Comparison of ENCODE assay signal across 8 cellular contexts in genomic region chr11:27506200-27507182, GRCh38. TPM values are rescaled to one million over a fixed set of nuclear protein-coding genes. Genes with fewer than 3 reads are reported as not detected.
DNase-seq lines count a peak whose midpoint lies in the region; ATAC-seq and TF ChIP-seq lines count a peak whose summit lies in the region.

Gene LIN7C, minus strand, starts transcription at chr11:27506769. Its CDS starts 17 bp downstream, at chr11:27506752.

- peak; percentile 94 for ATAC-seq in HG02678 (IDR thresholded peaks at IDR 0.05; ENCODE audit: unreplicated experiment)
- peak; percentile 94 for ATAC-seq in activated naive CD8-positive, alpha-beta T cell treated with anti-CD3 and anti-CD28 coated beads, Interleukin-2, amount 50 U/mL, for 24 hours
- ATAC-seq in heart left ventricle = peak; percentile 97 to 99 (median 98)
- ATAC-seq in upper lobe of left lung (ENCODE audit: low FRiP score in 2 of 2) = peak; percentile 98 to 99

- H3K36me3 Mint-ChIP-seq in activated naive CD8-positive, alpha-beta T cell treated with anti-CD3 and anti-CD28 coated beads, Interleukin-2, amount 50 U/mL, for 24 hours (ENCODE audit: low read depth) = peaks cover 7% of the 10 kb centered on the region

- no peaks in the 10 kb centered on the region for H3K9me3 Mint-ChIP-seq in activated naive CD8-positive, alpha-beta T cell treated with anti-CD3 and anti-CD28 coated beads, Interleukin-2, amount 50 U/mL, for 24 hours

- H3K27me3 ChIP-seq in heart left ventricle (no peaks in the 10 kb centered on the region), upper lobe of left lung (no peaks in the 10 kb centered on the region)

- H3K4me1 ChIP-seq in heart left ventricle (peaks cover 0 to 56% (median 35%) of the 10 kb centered on the region in 12 donors), upper lobe of left lung (peaks cover 25 to 40% (median 33%) of the 10 kb centered on the region in 4 donors)

- peak within 1 kb of the TSS; percentile 95 for H3K4me3 Mint-ChIP-seq in activated naive CD8-positive, alpha-beta T cell treated with anti-CD3 and anti-CD28 coated beads, Interleukin-2, amount 50 U/mL, for 24 hours

- peaks cover 50% of the 10 kb centered on the region for H3K4me1 Mint-ChIP-seq in activated naive CD8-positive, alpha-beta T cell treated with anti-CD3 and anti-CD28 coated beads, Interleukin-2, amount 50 U/mL, for 24 hours

- H3K27me3 Mint-ChIP-seq in activated naive CD8-positive, alpha-beta T cell treated with anti-CD3 and anti-CD28 coated beads, Interleukin-2, amount 50 U/mL, for 24 hours = no peaks in the 10 kb centered on the region

- H3K9me3 ChIP-seq in heart left ventricle (no peaks in the 10 kb centered on the region), upper lobe of left lung (no peaks in the 10 kb centered on the region)

- TF ChIP-seq POLR2A in heart left ventricle (IDR thresholded peaks at IDR 0.05) = peak; percentile 41 to 91
- peak in 3 of 4 donors; percentile 77 to 93 (median 84) for TF ChIP-seq POLR2A in upper lobe of left lung (IDR thresholded peaks at IDR 0.05)

- 0 to 1% (median 0%) methylated on average over 37 to 60 of the region's 60 CpGs for WGBS in heart left ventricle, 4 donors
- WGBS in upper lobe of left lung, 2 donors = 0 to 1% methylated on average over 39 to 60 of the region's 60 CpGs

- DNase-seq in NCI-H128 (lab: John Stamatoyannopoulos, UW; ENCODE audit: unreplicated experiment) (peak; percentile 77), SW 1271 (lab: John Stamatoyannopoulos, UW) (peak; percentile 91 to 93), heart left ventricle (peak; percentile 96 to 97 (median 97)), posterior cingulate gyrus (peak; percentile 92 to 98 (median 95)), upper lobe of left lung (peak; percentile 90 to 95)
- peak; percentile 91 for DNase-seq in activated naive CD8-positive, alpha-beta T cell treated with anti-CD3 and anti-CD28 coated beads, Interleukin-2, amount 50 U/mL, for 24 hours

- peak; percentile 36; the same call in 1 of the 3 replicates for TF ChIP-seq CTCF in GM12872 (IDR thresholded peaks at IDR 0.05; ENCODE audit: insufficient read depth, low read depth, low read length)
- peak in 3 of 12 donors; percentile 15 to 29 (median 28) for TF ChIP-seq CTCF in heart left ventricle (IDR thresholded peaks at IDR 0.05)
- peak in 3 of 6 experiments; percentile 6 to 27 (median 8) for TF ChIP-seq CTCF in upper lobe of left lung (IDR thresholded peaks at IDR 0.05)

- H3K27ac ChIP-seq in heart left ventricle (peak within 1 kb of the TSS; percentile 75 to 96 (median 92)), upper lobe of left lung (peak within 1 kb of the TSS; percentile 89 to 93 (median 89))

- intact Hi-C loops in heart left ventricle (cut with DNase I) = loop anchor here in 4 of 10 donors (2.0 to 10.0 kb wide), 4 partner anchors 34 to 608 kb away; partner anchors contain the start of genes KIF18A (in 1 of the 4), LGR4 (in 1 of the 4) and METTL15 (in 1 of the 4)
- intact Hi-C loops in posterior cingulate gyrus (cut with DNase I) = no loop called here

- peak within 1 kb of the TSS; percentile 89 for H3K27ac Mint-ChIP-seq in activated naive CD8-positive, alpha-beta T cell treated with anti-CD3 and anti-CD28 coated beads, Interleukin-2, amount 50 U/mL, for 24 hours

- no peak for TF ChIP-seq EP300 in upper lobe of left lung (IDR thresholded peaks at IDR 0.05)

- H3K36me3 ChIP-seq in heart left ventricle = peaks cover 0 to 17% (median 5%) of the 10 kb centered on the region in 9 donors
- H3K36me3 ChIP-seq in upper lobe of left lung = peaks cover 0 to under 1% (median 0%) of the 10 kb centered on the region in 4 donors

- H3K4me3 ChIP-seq in heart left ventricle (peak within 1 kb of the TSS; percentile 59 to 99 (median 71)), upper lobe of left lung (peak within 1 kb of the TSS; percentile 57 to 90 (median 73))

RNA-seq across cellular contexts. Expression of gene LIN7C, which starts in this region (rescaled TPM):
- total RNA-seq in heart left ventricle (10 to 100 TPM; 13.2 to 24.1 (median 16.6) TPM), upper lobe of left lung (10 to 100 TPM; 13.0 to 52.9 (median 26.2) TPM)
- polyA plus RNA-seq in heart left ventricle = 1 to 10 TPM; 5.0 to 5.6 TPM

Comparison
In these comparisons a context has a peak if more than half of its experiments do, and no peak if none do; other contexts are left out.
1. Peak in every context shown above with its lines: DNase-seq, ATAC-seq, H3K4me3 ChIP-seq and H3K27ac ChIP-seq.